Comparison of ENCODE assay signal across 8 cellular contexts in the genomic region with DNA sequence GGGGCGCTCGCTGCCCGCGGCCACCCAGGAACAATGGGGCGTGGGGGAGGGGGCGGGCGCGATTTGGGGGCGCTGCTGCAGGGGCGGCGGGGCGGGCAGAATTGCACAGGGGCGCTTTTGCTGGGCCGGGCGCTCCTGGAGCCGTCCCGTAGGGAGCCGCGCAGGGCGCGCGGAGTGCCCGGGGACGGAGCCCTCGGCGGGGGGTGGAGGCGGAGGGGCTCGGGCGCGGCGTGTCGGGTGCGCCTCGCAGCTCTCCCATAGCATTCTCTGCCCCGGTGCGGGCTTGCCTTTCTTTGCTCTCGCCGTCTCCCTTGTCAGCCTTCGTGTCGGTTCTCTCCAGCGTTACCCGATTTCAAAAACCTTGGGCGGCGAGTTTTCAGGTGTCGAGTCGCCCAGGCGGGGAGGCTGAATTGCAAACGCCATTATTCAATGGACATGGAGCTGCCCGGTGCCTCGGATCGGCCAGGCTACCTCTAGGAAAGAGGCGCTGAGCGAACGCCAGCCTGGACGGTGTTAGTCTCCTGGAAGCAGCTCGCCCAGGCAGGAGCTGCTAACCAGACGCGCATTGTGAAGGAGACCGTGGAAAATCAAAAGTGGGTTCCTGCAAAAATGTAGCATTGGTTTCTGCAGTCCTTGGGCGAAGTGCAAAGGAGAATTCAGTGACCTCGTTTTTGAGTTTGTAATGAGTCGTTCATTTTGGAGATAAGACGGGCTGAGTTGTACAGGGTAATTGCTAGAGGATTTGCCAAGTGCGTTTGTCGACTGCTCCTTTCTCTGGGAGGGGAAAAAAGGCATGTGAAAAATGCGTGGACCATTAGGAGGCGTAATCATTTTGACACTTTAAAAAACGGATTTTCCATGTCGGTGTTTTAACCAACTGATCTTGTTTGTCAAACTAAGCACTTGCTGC. TPM values are rescaled to one million over a fixed set of nuclear protein-coding genes. Genes with fewer than 3 reads are reported as not detected.
DNase-seq lines count a peak whose midpoint lies in the region; ATAC-seq, FAIRE-seq and TF ChIP-seq lines count a peak whose summit lies in the region.

No MANE protein-coding gene starts in this region.

- no peak for TF ChIP-seq CTCF in CD4-positive, alpha-beta T cell (IDR thresholded peaks at IDR 0.05)
- TF ChIP-seq CTCF in WTC11 (IDR thresholded peaks at IDR 0.05), result no peak
- no peak for TF ChIP-seq CTCF in colonic mucosa (IDR thresholded peaks at IDR 0.05)
- TF ChIP-seq CTCF in HepG2 (CRISPR knock-in tag; IDR thresholded peaks at IDR 0.05), result no peak

- in situ Hi-C loops in HepG2 (cut with HindIII; ENCODE audit: extremely low pct_ligation_motif_present, low pct_unique_long_range_greater_than_20kb), result no loop called here

- H3K4me1 ChIP-seq in HUES48 (ENCODE audit: control insufficient read depth, insufficient read depth, low read length), result peaks cover 33% of the 10 kb centered on the region
- no peaks in the 10 kb centered on the region for H3K4me1 ChIP-seq in colonic mucosa
- H3K4me1 ChIP-seq in HepG2 (ENCODE audit: insufficient read depth, low read length), result peaks cover 61% of the 10 kb centered on the region
- no peaks in the 10 kb centered on the region for H3K4me1 ChIP-seq in Karpas-422 (ENCODE audit: low read length)

- no peak overlapping the region for H3K27ac ChIP-seq in CD4-positive, alpha-beta T cell (ENCODE audit: low read depth, low read length)
- H3K27ac ChIP-seq in HUES48 (ENCODE audit: low read depth, low read length) (peak overlapping the region; percentile 97), colonic mucosa (peak overlapping the region; percentile 79), HepG2 (ENCODE audit: extremely low read length, insufficient read depth, low read length) (peak overlapping the region; percentile 90), Karpas-422 (ENCODE audit: low read length) (no peak overlapping the region)

- TF ChIP-seq POLR2A in HepG2 (IDR thresholded peaks at IDR 0.05; ENCODE audit: insufficient read depth in 1 of 2, low read depth in 2 of 2, low read length in 2 of 2), result 0 out of 4 replicates have a peak, but pooled peaks of 1 of the 2 experiments have one; percentile 23

- no peak for FAIRE-seq in HepG2 (lab: Jason Lieb, UNC)

- POLR2A ChIA-PET in CD4-positive, alpha-beta T cell (lab: Charles Lee), result no interaction called here
- POLR2A ChIA-PET in WTC11 (lab: Charles Lee) (interaction anchor here (0.8 to 0.9 kb wide), 2 partner anchors 15 to 41 kb away, joined by 3 read pairs; no protein-coding TSS in a partner anchor), HepG2 (lab: Yijun Ruan, JAX) (interaction anchor here (1.0 to 4.8 kb wide), 11 partner anchors 9 to 72 kb away, joined by 3 to 59 read pairs (median 17); no protein-coding TSS in a partner anchor)

- peaks cover 15% of the 10 kb centered on the region; the same call in 1 of the 2 replicates for H3K36me3 ChIP-seq in HUES48 (ENCODE audit: control insufficient read depth, insufficient read depth, low read length)
- no peaks in the 10 kb centered on the region for H3K36me3 ChIP-seq in colonic mucosa
- 0 out of 5 replicates have a peak, but pooled peaks cover 0 to 7% of the 10 kb centered on the region in 2 experiments for H3K36me3 ChIP-seq in HepG2 (replicated peaks in 1 of 2; ENCODE audit: control insufficient read depth in 1 of 2, insufficient read depth in 2 of 2, low read length in 2 of 2)
- H3K36me3 ChIP-seq in Karpas-422 (ENCODE audit: insufficient read depth, low read length), result no peaks in the 10 kb centered on the region

- no TSS peak for BruUV-seq in HepG2 (replicated peaks; lab: Mats Ljungman, UMichigan)

- H3K27me3 Mint-ChIP-seq in CD4-positive, alpha-beta T cell, result peaks cover 17% of the 10 kb centered on the region
- H3K27me3 Mint-ChIP-seq in WTC11 (ENCODE audit: low read depth), result no peaks in the 10 kb centered on the region

- H3K4me3 ChIP-seq in HUES48 (ENCODE audit: low read depth, low read length) (peak overlapping the region; percentile 87), colonic mucosa (peak overlapping the region; percentile 66), HepG2 (replicated peaks in 1 of 3; ENCODE audit: insufficient read depth in 1 of 3, low read depth in 2 of 3, low read length in 3 of 3) (peak overlapping the region; percentile 85 to 96 (median 92)), Karpas-422 (ENCODE audit: low read length) (no peak overlapping the region)

- CTCF ChIA-PET in CD4-positive, alpha-beta T cell (lab: Charles Lee), result interaction anchor here (0.6 to 0.9 kb wide), 2 partner anchors 43 to 98 kb away, joined by 4 read pairs; no protein-coding TSS in a partner anchor
- CTCF ChIA-PET in WTC11 (lab: Charles Lee) (interaction anchor here (1.0 to 2.6 kb wide), 5 partner anchors 23 to 105 kb away, joined by 3 to 11 read pairs (median 4); no protein-coding TSS in a partner anchor), HepG2 (lab: Yijun Ruan, JAX; ENCODE audit: low intra/inter-chr PET ratio, low total read pairs) (no interaction called here)

- H3K4me1 Mint-ChIP-seq in CD4-positive, alpha-beta T cell (ENCODE audit: low read depth), result peaks cover 18% of the 10 kb centered on the region
- peaks cover 55% of the 10 kb centered on the region for H3K4me1 Mint-ChIP-seq in WTC11

- TF ChIP-seq RAD21 in HepG2 (CRISPR knock-in tag; IDR thresholded peaks at IDR 0.05), result no peak

- H4K20me1 ChIP-seq in HepG2 (ENCODE audit: insufficient read depth, low read length), result peaks cover 19% of the 10 kb centered on the region
- no peaks in the 10 kb centered on the region for H4K20me1 ChIP-seq in Karpas-422 (ENCODE audit: insufficient read depth, low read depth, low read length)

- H3K4me2 ChIP-seq in HepG2 (ENCODE audit: low read depth, low read length), result peak overlapping the region; percentile 83
- no peak overlapping the region for H3K4me2 ChIP-seq in Karpas-422 (ENCODE audit: low read depth, low read length, poor library complexity, severe bottlenecking)

- H3K27ac Mint-ChIP-seq in CD4-positive, alpha-beta T cell, result no peak overlapping the region
- H3K27ac Mint-ChIP-seq in WTC11, result peak overlapping the region; percentile 96

- H3K27me3 ChIP-seq in CD4-positive, alpha-beta T cell (ENCODE audit: control insufficient read depth, insufficient read depth, low read length), result no peaks in the 10 kb centered on the region
- H3K27me3 ChIP-seq in HUES48 (ENCODE audit: control insufficient read depth, insufficient read depth, low read length) (no peaks in the 10 kb centered on the region; the same call in 1 of the 2 replicates), colonic mucosa (peaks cover 4% of the 10 kb centered on the region), HepG2 (ENCODE audit: control insufficient read depth in 1 of 2, insufficient read depth in 2 of 2, low read length in 2 of 2) (no peaks in the 10 kb centered on the region; a peak in 1 of 5 replicates), Karpas-422 (ENCODE audit: low read length) (no peaks in the 10 kb centered on the region)

- intact Hi-C loops in CD4-positive, alpha-beta T cell (cut with DNase I, micrococcal nuclease), result loop anchor here (2.0 to 10.0 kb wide), 3 partner anchors 97 to 301 kb away; a partner anchor contains a TSS
- intact Hi-C loops in colonic mucosa (cut with DNase I) (no loop called here), HepG2 (cut with micrococcal nuclease; ENCODE audit: unreplicated experiment) (loop anchor here (1.0 to 2.0 kb wide), 2 partner anchors 13 to 41 kb away; no protein-coding TSS in a partner anchor)

- H3K79me2 ChIP-seq in HepG2 (ENCODE audit: insufficient read depth, low read length) (peaks cover 60% of the 10 kb centered on the region), Karpas-422 (ENCODE audit: low read length) (no peaks in the 10 kb centered on the region)

- H3K9ac ChIP-seq in HUES48 (ENCODE audit: low read depth, low read length) (peak overlapping the region; percentile 95), colonic mucosa (ENCODE audit: low read depth in 2 of 2, low read length in 2 of 2) (peak overlapping the region; percentile 76 to 92), HepG2 (ENCODE audit: insufficient read depth, low read depth, low read length) (peak overlapping the region; percentile 86), Karpas-422 (ENCODE audit: low read length) (no peak overlapping the region)

- H3K9me3 Mint-ChIP-seq in CD4-positive, alpha-beta T cell, result no peaks in the 10 kb centered on the region
- H3K9me3 Mint-ChIP-seq in WTC11, result no peaks in the 10 kb centered on the region

- WGBS in HepG2 (ENCODE audit: low lambda C conversion rate), result 2% methylated on average over 22 of the region's 69 CpGs

- H2AFZ ChIP-seq in HepG2 (ENCODE audit: low read length) (no peak overlapping the region), Karpas-422 (ENCODE audit: low read length) (no peak overlapping the region)

- TF ChIP-seq EP300 in HepG2 (IDR thresholded peaks at IDR 0.05; ENCODE audit: low read depth in 2 of 2, low read length in 2 of 2) (no peak), HepG2 (CRISPR knock-in tag; IDR thresholded peaks at IDR 0.05; ENCODE audit: borderline replicate concordance) (no peak)

- no peaks in the 10 kb centered on the region for H3K36me3 Mint-ChIP-seq in CD4-positive, alpha-beta T cell (ENCODE audit: low read depth)
- H3K36me3 Mint-ChIP-seq in WTC11, result peaks cover 21% of the 10 kb centered on the region

- no peaks in the 10 kb centered on the region for H3K9me3 ChIP-seq in CD4-positive, alpha-beta T cell (ENCODE audit: control insufficient read depth, low read length)
- H3K9me3 ChIP-seq in HUES48 (ENCODE audit: control insufficient read depth, insufficient read depth, low read length) (no peaks in the 10 kb centered on the region), colonic mucosa (no peaks in the 10 kb centered on the region), HepG2 (ENCODE audit: low read length) (no peaks in the 10 kb centered on the region), Karpas-422 (ENCODE audit: low read length) (no peaks in the 10 kb centered on the region)

- peak overlapping the region; percentile 92 for H3K4me3 Mint-ChIP-seq in CD4-positive, alpha-beta T cell
- H3K4me3 Mint-ChIP-seq in WTC11, result peak overlapping the region; percentile 85

- ATAC-seq in CD4-positive, alpha-beta T cell (ENCODE audit: poor library complexity), result peak; percentile 20
- ATAC-seq in GM21367 (IDR thresholded peaks at IDR 0.05; ENCODE audit: unreplicated experiment) (peak; percentile 21), WTC11 (peak; percentile 3; the same call in 1 of the 2 replicates), HepG2 (peak; percentile 65)

- H3K9me2 ChIP-seq in Karpas-422 (replicated peaks; ENCODE audit: insufficient read depth, low read length), result no peaks in the 10 kb centered on the region

- DNase-seq in CD4-positive, alpha-beta T cell, result peak in 6 of 10 experiments; percentile 1 to 35 (median 9)
- DNase-seq in WTC11 (ENCODE audit: low spot score) (peak; percentile 31), colonic mucosa (peak; percentile 58), HepG2 (ENCODE audit: low spot score) (peak; percentile 16), Karpas-422 (no peak)
- peak; percentile 2 for DNase-seq in stimulated activated CD8-positive, alpha-beta memory T cell treated with anti-CD3 and anti-CD28 coated beads, Interleukin-15, amount 100 ng/mL, for 24 hours (ENCODE audit: low read depth)

RNA-seq across cellular contexts. Expression of a gene that starts 0.6 kb away (rescaled TPM):
- total RNA-seq in CD4-positive, alpha-beta T cell, result under 1 TPM; 0.52 to 0.53 TPM
- total RNA-seq in WTC11 (2021) (119 to 125 TPM (median 119 TPM) in 3 replicates), colonic mucosa (10 to 100 TPM; 41.4 to 93.9 TPM), HepG2 (2016; rRNA removed; fragmentation: Illumina TruSeq; extraction: Trizol) (57.0 and 86.8 TPM in 2 replicates)
- total RNA-seq in HepG2 (2016; cell fraction: cytosol; rRNA removed; fragmentation: Illumina TruSeq; extraction: Trizol; ENCODE audit: low read depth), result 14.2 and 17.8 TPM in 2 replicates
- 62.4 and 88.2 TPM in 2 replicates for total RNA-seq in HepG2 (2016; cell fraction: insoluble cytoplasmic fraction; rRNA removed; fragmentation: Illumina TruSeq; extraction: Trizol)
- 25.0 and 25.5 TPM in 2 replicates for total RNA-seq in HepG2 (2016; cell fraction: membrane; rRNA removed; fragmentation: Illumina TruSeq; extraction: Trizol)
- 97.8 and 106 TPM in 2 replicates for total RNA-seq in HepG2 (2016; cell fraction: nucleus; rRNA removed; fragmentation: Illumina TruSeq; extraction: Trizol)
- polyA plus RNA-seq in HepG2 (2011; rRNA removed), result 99.1 and 110 TPM in 2 replicates
- 56.1 and 93.3 TPM in 2 replicates for polyA plus RNA-seq in HepG2 (2011; cell fraction: cytosol; rRNA removed)
- 22.6 and 33.0 TPM in 2 replicates for polyA plus RNA-seq in HepG2 (2011; cell fraction: nucleus; rRNA removed)
- polyA plus RNA-seq in HepG2 (2012), result 106 and 129 TPM in 2 replicates
- 4.7 and 5.7 TPM in 2 replicates for polyA plus RNA-seq in HepG2 (2016; cell fraction: cytosol; fragmentation: Illumina TruSeq; extraction: Trizol; ENCODE audit: low read depth)
- polyA plus RNA-seq in HepG2 (2016; cell fraction: insoluble cytoplasmic fraction; fragmentation: Illumina TruSeq; extraction: Trizol; ENCODE audit: low read depth), result 32.4 and 34.8 TPM in 2 replicates
- polyA plus RNA-seq in HepG2 (2016; cell fraction: membrane; fragmentation: Illumina TruSeq; extraction: Trizol; ENCODE audit: low read depth), result 8.7 and 9.3 TPM in 2 replicates
- 64.8 and 73.1 TPM in 2 replicates for polyA plus RNA-seq in HepG2 (2016; cell fraction: nucleus; fragmentation: Illumina TruSeq; extraction: Trizol; ENCODE audit: insufficient read depth, low read depth)
- 48.0 and 115 TPM in 2 replicates for polyA minus RNA-seq in HepG2 (2011; rRNA and poly(A)+ RNA removed; ENCODE audit: low replicate concordance)
- 120 and 127 TPM in 2 replicates for polyA minus RNA-seq in HepG2 (2011; cell fraction: cytosol; rRNA and poly(A)+ RNA removed)
- polyA minus RNA-seq in HepG2 (2011; cell fraction: nucleus; rRNA and poly(A)+ RNA removed), result 218 and 225 TPM in 2 replicates
- total RNA-seq in Karpas-422 (2014; rRNA removed; shearing (Covaris generic); ENCODE audit: low replicate concordance), result not detected in 2 replicates

Comparison
In these comparisons a context has a peak if more than half of its experiments do, and no peak if none do; other contexts are left out.
1. ATAC-seq: peak in every context shown above with its lines; median percentile 65 in HepG2; 21 in GM21367; 20 in CD4-positive, alpha-beta T cell; 3 in WTC11.
2. H3K27ac ChIP-seq: peak in HUES48 (single experiment), colonic mucosa (single experiment) and HepG2 (single experiment); none in CD4-positive, alpha-beta T cell (single experiment) and Karpas-422 (single experiment).
3. RNA of a gene that starts 0.6 kb away (total RNA-seq): 119 to 125 TPM in WTC11, 41.4 to 93.9 TPM in colonic mucosa and 14.2 to 106 TPM in HepG2; 0.52 to 0.53 TPM in CD4-positive, alpha-beta T cell and not detected in Karpas-422; every median in the first group is over 4 times any median in the second.